In the genomic region with DNA sequence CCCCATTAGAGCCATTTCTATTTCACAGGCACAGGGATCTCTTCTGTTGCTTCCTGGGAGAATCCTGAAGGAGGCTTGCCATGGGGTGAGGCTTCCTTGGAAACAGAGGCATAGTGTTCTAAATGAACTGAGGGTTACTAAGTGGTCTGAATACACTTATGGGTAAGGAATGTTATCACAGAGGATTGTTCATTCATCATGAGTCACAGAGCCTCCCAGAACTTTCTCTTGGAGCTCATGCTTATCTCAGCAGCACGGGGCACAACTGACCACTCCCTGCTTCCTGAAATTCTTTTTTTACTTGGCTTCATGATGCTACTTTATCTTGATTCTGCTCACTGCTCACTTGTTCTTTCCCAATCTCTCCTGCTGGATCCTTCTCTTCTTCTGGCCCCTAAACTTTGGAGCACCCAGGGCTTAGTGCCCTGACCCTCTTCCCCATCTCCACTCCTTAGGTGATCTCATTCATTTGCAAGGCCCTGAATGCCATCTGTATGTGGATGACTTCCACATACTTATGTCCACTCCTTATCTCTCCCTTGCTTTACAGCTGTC, we compare ENCODE assay signal across 1 cellular context.
TF ChIP-seq lines count a peak whose summit lies in the region.

No MANE protein-coding gene starts in this region.

TF ChIP-seq in K562, 482 proteins besides CTCF, POLR2A, EP300 and RAD21 (continued from another document and continues in another):
- TF ChIP-seq ZNF449 (CRISPR knock-in tag; IDR thresholded peaks at IDR 0.05) (no peak), ATF1 (CRISPR knock-in tag; IDR thresholded peaks at IDR 0.05) (no peak), ATF1 (tag; IDR thresholded peaks at IDR 0.05) (0 out of 2 replicates have a peak, but pooled peaks have one; percentile 39), BRD9 (IDR thresholded peaks at IDR 0.05; ENCODE audit: low read depth, partially characterized antibody) (peak; percentile 72), ZNF12 (CRISPR knock-in tag; IDR thresholded peaks at IDR 0.05) (no peak), ZNF561 (CRISPR knock-in tag; conservative IDR thresholded peaks at IDR 0.05) (no peak), GATA2 (CRISPR knock-in tag; IDR thresholded peaks at IDR 0.05) (0 out of 2 replicates have a peak, but pooled peaks have one; percentile 47), CHD4 (IDR thresholded peaks at IDR 0.05; ENCODE audit: insufficient read depth, insufficient replicate concordance, low read depth, low read length, poor library complexity, severe bottlenecking) (no peak), RFX1 (IDR thresholded peaks at IDR 0.05) (peak; percentile 29; the same call in 1 of the 2 replicates), SMARCB1 (IDR thresholded peaks at IDR 0.05; ENCODE audit: insufficient read length, low read depth) (no peak), GATAD2B (IDR thresholded peaks at IDR 0.05; ENCODE audit: borderline replicate concordance) (peak; percentile 46; the same call in 1 of the 2 replicates), ADNP (tag; IDR thresholded peaks at IDR 0.05) (no peak), CSDE1 (IDR thresholded peaks at IDR 0.05) (no peak), FOXM1 (IDR thresholded peaks at IDR 0.05; ENCODE audit: low read depth) (0 out of 2 replicates have a peak, but pooled peaks have one; percentile 10), FOXM1 (CRISPR knock-in tag; IDR thresholded peaks at IDR 0.05; ENCODE audit: low read depth) (no peak), CBFA2T3 (IDR thresholded peaks at IDR 0.05) (peak; percentile 88), PHF20 (IDR thresholded peaks at IDR 0.05; ENCODE audit: partially characterized antibody) (no peak), GABPA (tag; conservative IDR thresholded peaks at IDR 0.05; ENCODE audit: low read depth) (0 out of 2 replicates have a peak, but pooled peaks have one; percentile 19), SMARCA4 (IDR thresholded peaks at IDR 0.05) (peak; percentile 97), REST (CRISPR knock-in tag; IDR thresholded peaks at IDR 0.05; ENCODE audit: low read depth) (no peak), NCOA2 (IDR thresholded peaks at IDR 0.05; ENCODE audit: partially characterized antibody in 2 of 2) (no peak), SIRT6 (IDR thresholded peaks at IDR 0.05; ENCODE audit: low read depth, low read length) (no peak), CREB1 (IDR thresholded peaks at IDR 0.05) (no peak), CREB1 (CRISPR knock-in tag; IDR thresholded peaks at IDR 0.05) (no peak), ETV1 (tag; conservative IDR thresholded peaks at IDR 0.05; ENCODE audit: low read depth) (0 out of 2 replicates have a peak, but pooled peaks have one; percentile 20), ELF1 (tag; IDR thresholded peaks at IDR 0.05) (peak; percentile 65; the same call in 1 of the 2 replicates), ZNF146 (CRISPR knock-in tag; IDR thresholded peaks at IDR 0.05; ENCODE audit: unreplicated experiment) (no peak), RCOR1 (IDR thresholded peaks at IDR 0.05; ENCODE audit: borderline replicate concordance in 1 of 2, low read depth in 2 of 2, low read length in 2 of 2) (peak in 1 of 2 experiments; percentile 95; a peak in 2 of 4 replicates), ZNF75A (CRISPR knock-in tag; IDR thresholded peaks at IDR 0.05) (no peak), ARID2 (IDR thresholded peaks at IDR 0.05) (0 out of 2 replicates have a peak, but pooled peaks have one; percentile 25), NFATC3 (IDR thresholded peaks at IDR 0.05) (no peak), HOXB6 (CRISPR knock-in tag; IDR thresholded peaks at IDR 0.05; ENCODE audit: borderline replicate concordance) (no peak), CBX3 (IDR thresholded peaks at IDR 0.05; ENCODE audit: borderline replicate concordance in 1 of 2, low read length in 2 of 2) (peak in 1 of 2 experiments; percentile 83; a peak in 1 of 3 replicates), SP2 (IDR thresholded peaks at IDR 0.05; ENCODE audit: extremely low read depth, low read depth, low read length, poor library complexity, severe bottlenecking) (no peak), MEIS2 (IDR thresholded peaks at IDR 0.05; ENCODE audit: partially characterized antibody) (peak; percentile 91), ZNF41 (CRISPR knock-in tag; conservative IDR thresholded peaks at IDR 0.05) (no peak), ATF7 (IDR thresholded peaks at IDR 0.05) (peak; percentile 76), HDAC6 (IDR thresholded peaks at IDR 0.05; ENCODE audit: low read depth, low read length) (no peak), HINFP (tag; conservative IDR thresholded peaks at IDR 0.05; ENCODE audit: low read depth) (no peak), ZNF584 (CRISPR knock-in tag; IDR thresholded peaks at IDR 0.05; ENCODE audit: low read depth) (no peak), ZNF778 (CRISPR knock-in tag; IDR thresholded peaks at IDR 0.05) (no peak), NR2C1 (IDR thresholded peaks at IDR 0.05) (0 out of 2 replicates have a peak, but pooled peaks have one; percentile 4), NR2C1 (tag; IDR thresholded peaks at IDR 0.05) (no peak), FOXK2 (conservative IDR thresholded peaks at IDR 0.05 in 1 of 2, IDR thresholded peaks at IDR 0.05 in 1 of 2; ENCODE audit: low read depth in 2 of 2) (peak; percentile 18 to 37; a peak in 1 of 4 replicates), NFIC (IDR thresholded peaks at IDR 0.05) (peak; percentile 40; the same call in 1 of the 2 replicates), ZNF232 (CRISPR knock-in tag; IDR thresholded peaks at IDR 0.05) (no peak), ZNF766 (CRISPR knock-in tag; conservative IDR thresholded peaks at IDR 0.05) (0 out of 2 replicates have a peak, but pooled peaks have one; percentile 34), TRIM24 (IDR thresholded peaks at IDR 0.05) (peak; percentile 71 to 85), RBM34 (IDR thresholded peaks at IDR 0.05; ENCODE audit: borderline replicate concordance, insufficient read depth, low read length) (no peak), SRF (CRISPR knock-in tag; IDR thresholded peaks at IDR 0.05) (no peak), SMARCA5 (IDR thresholded peaks at IDR 0.05) (no peak), ZNF140 (CRISPR knock-in tag; IDR thresholded peaks at IDR 0.05) (no peak), RB1 (IDR thresholded peaks at IDR 0.05; ENCODE audit: low read depth) (no peak), MCM5 (IDR thresholded peaks at IDR 0.05; ENCODE audit: low read depth) (no peak), EP400 (IDR thresholded peaks at IDR 0.05) (peak; percentile 31; the same call in 1 of the 2 replicates)
- TF ChIP-seq, protein P1, sequence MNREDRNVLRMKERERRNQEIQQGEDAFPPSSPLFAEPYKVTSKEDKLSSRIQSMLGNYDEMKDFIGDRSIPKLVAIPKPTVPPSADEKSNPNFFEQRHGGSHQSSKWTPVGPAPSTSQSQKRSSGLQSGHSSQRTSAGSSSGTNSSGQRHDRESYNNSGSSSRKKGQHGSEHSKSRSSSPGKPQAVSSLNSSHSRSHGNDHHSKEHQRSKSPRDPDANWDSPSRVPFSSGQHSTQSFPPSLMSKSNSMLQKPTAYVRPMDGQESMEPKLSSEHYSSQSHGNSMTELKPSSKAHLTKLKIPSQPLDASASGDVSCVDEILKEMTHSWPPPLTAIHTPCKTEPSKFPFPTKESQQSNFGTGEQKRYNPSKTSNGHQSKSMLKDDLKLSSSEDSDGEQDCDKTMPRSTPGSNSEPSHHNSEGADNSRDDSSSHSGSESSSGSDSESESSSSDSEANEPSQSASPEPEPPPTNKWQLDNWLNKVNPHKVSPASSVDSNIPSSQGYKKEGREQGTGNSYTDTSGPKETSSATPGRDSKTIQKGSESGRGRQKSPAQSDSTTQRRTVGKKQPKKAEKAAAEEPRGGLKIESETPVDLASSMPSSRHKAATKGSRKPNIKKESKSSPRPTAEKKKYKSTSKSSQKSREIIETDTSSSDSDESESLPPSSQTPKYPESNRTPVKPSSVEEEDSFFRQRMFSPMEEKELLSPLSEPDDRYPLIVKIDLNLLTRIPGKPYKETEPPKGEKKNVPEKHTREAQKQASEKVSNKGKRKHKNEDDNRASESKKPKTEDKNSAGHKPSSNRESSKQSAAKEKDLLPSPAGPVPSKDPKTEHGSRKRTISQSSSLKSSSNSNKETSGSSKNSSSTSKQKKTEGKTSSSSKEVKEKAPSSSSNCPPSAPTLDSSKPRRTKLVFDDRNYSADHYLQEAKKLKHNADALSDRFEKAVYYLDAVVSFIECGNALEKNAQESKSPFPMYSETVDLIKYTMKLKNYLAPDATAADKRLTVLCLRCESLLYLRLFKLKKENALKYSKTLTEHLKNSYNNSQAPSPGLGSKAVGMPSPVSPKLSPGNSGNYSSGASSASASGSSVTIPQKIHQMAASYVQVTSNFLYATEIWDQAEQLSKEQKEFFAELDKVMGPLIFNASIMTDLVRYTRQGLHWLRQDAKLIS (CRISPR knock-in tag; IDR thresholded peaks at IDR 0.05) = no peak
- TF ChIP-seq, protein P2, sequence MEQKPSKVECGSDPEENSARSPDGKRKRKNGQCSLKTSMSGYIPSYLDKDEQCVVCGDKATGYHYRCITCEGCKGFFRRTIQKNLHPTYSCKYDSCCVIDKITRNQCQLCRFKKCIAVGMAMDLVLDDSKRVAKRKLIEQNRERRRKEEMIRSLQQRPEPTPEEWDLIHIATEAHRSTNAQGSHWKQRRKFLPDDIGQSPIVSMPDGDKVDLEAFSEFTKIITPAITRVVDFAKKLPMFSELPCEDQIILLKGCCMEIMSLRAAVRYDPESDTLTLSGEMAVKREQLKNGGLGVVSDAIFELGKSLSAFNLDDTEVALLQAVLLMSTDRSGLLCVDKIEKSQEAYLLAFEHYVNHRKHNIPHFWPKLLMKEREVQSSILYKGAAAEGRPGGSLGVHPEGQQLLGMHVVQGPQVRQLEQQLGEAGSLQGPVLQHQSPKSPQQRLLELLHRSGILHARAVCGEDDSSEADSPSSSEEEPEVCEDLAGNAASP (IDR thresholded peaks at IDR 0.05) = no peak
- TF ChIP-seq, protein P3, sequence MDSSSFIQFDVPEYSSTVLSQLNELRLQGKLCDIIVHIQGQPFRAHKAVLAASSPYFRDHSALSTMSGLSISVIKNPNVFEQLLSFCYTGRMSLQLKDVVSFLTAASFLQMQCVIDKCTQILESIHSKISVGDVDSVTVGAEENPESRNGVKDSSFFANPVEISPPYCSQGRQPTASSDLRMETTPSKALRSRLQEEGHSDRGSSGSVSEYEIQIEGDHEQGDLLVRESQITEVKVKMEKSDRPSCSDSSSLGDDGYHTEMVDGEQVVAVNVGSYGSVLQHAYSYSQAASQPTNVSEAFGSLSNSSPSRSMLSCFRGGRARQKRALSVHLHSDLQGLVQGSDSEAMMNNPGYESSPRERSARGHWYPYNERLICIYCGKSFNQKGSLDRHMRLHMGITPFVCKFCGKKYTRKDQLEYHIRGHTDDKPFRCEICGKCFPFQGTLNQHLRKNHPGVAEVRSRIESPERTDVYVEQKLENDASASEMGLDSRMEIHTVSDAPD (CRISPR knock-in tag; IDR thresholded peaks at IDR 0.05) = no peak
- TF ChIP-seq, protein P4, sequence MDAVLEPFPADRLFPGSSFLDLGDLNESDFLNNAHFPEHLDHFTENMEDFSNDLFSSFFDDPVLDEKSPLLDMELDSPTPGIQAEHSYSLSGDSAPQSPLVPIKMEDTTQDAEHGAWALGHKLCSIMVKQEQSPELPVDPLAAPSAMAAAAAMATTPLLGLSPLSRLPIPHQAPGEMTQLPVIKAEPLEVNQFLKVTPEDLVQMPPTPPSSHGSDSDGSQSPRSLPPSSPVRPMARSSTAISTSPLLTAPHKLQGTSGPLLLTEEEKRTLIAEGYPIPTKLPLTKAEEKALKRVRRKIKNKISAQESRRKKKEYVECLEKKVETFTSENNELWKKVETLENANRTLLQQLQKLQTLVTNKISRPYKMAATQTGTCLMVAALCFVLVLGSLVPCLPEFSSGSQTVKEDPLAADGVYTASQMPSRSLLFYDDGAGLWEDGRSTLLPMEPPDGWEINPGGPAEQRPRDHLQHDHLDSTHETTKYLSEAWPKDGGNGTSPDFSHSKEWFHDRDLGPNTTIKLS (IDR thresholded peaks at IDR 0.05; ENCODE audit: borderline replicate concordance, low read depth) = 0 out of 2 replicates have a peak, but pooled peaks have one; percentile 14
